Comparison of ENCODE assay signal across 14 cellular contexts in the genomic region with DNA sequence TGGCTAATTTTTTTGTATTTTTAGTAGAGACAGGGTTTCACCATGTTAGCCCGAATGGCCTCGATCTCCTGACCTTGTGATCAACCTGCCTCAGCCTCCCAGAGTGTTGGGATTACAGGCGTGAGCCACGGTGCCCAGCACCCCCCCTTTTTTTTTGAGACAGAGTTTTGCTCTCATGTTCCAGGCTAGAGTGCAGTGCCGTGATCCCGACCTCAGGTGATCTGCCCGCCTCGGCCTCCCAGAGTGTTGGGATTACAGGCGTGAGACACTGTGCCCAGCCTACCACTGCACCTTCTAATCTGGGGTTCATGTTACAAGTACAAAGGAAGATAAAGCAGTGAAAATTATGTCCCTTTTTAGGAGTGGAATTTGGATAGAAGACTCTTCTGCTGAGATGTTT. TPM values are rescaled to one million over a fixed set of nuclear protein-coding genes. Genes with fewer than 3 reads are reported as not detected.
DNase-seq lines count a peak whose midpoint lies in the region; ATAC-seq, FAIRE-seq and TF ChIP-seq lines count a peak whose summit lies in the region.
"Had no signal": no experiment of that assay in that cellular context is flagged by ENCODE, and none has a peak within 500 bp of the region (broad histone marks: within the 10 kb centered on the region; RNA-seq: fewer than 3 reads in every experiment).

No MANE protein-coding gene starts in this region.

- no peak for TF ChIP-seq POLR2A in IMR-90 (IDR thresholded peaks at IDR 0.05; ENCODE audit: low read depth, low read length)
- no peak for TF ChIP-seq POLR2A in spleen (IDR thresholded peaks at IDR 0.05)

- no TSS peak for BruUV-seq in Caco-2 (replicated peaks; lab: Mats Ljungman, UMichigan)
- BruUV-seq in IMR-90 (replicated peaks; lab: Mats Ljungman, UMichigan), result no TSS peak

- H3K36me3 ChIP-seq in Caco-2 (ENCODE audit: control insufficient read depth, insufficient read depth, low read length), result no peaks in the 10 kb centered on the region
- no peaks in the 10 kb centered on the region for H3K36me3 ChIP-seq in IMR-90 (ENCODE audit: control insufficient read depth, insufficient read depth, low read length)
- no peaks in the 10 kb centered on the region for H3K36me3 ChIP-seq in kidney (ENCODE audit: control insufficient read depth in 1 of 2, insufficient read depth in 2 of 2, low read length in 2 of 2)
- no peaks in the 10 kb centered on the region for H3K36me3 ChIP-seq in spleen

- H4K8ac ChIP-seq in IMR-90 (ENCODE audit: low read depth in 2 of 2, low read length in 2 of 2), result no peak overlapping the region

- H3K36me3 Mint-ChIP-seq in Caco-2 (ENCODE audit: insufficient read depth, unreplicated experiment), result peaks cover 12% of the 10 kb centered on the region
- no peaks in the 10 kb centered on the region for H3K36me3 Mint-ChIP-seq in activated CD4-positive, alpha-beta T cell treated with anti-CD3 and anti-CD28 coated beads, Interleukin-2, amount 10 ng/mL, durations not matched to agents 24 days and 14 days (ENCODE audit: low read depth)
- H3K36me3 Mint-ChIP-seq: CD14-positive monocyte; CD8-positive, alpha-beta T cell had no signal

- H4K20me1 ChIP-seq in IMR-90 (ENCODE audit: insufficient read depth, low read length), result no peaks in the 10 kb centered on the region

- no peaks in the 10 kb centered on the region for H3K27me3 ChIP-seq in Caco-2 (replicated peaks; ENCODE audit: control insufficient read depth, insufficient read depth, low read length)
- H3K27me3 ChIP-seq in IMR-90 (ENCODE audit: control insufficient read depth, insufficient read depth, low read length), result no peaks in the 10 kb centered on the region
- H3K27me3 ChIP-seq in spleen (replicated peaks in 1 of 7), result no peaks in the 10 kb centered on the region

- intact Hi-C loops in Caco-2 (cut with micrococcal nuclease; ENCODE audit: unreplicated experiment), result no loop called here
- intact Hi-C loops in IMR-90 (cut with micrococcal nuclease), result no loop called here
- intact Hi-C loops in kidney (cut with DNase I), result no loop called here
- intact Hi-C loops in spleen (cut with DNase I; ENCODE audit: low total_unique reads), result no loop called here
- intact Hi-C loops in activated CD4-positive, alpha-beta T cell treated with anti-CD3 and anti-CD28 coated beads, Interleukin-2, amount 10 ng/mL, durations not matched to agents 24 days and 14 days (cut with micrococcal nuclease), result no loop called here

- dilution Hi-C loops in IMR-90 (cut with HindIII; ENCODE audit: low sequenced_read_pairs, unreplicated experiment), result no loop called here

- no peak overlapping the region for H3K56ac ChIP-seq in IMR-90 (ENCODE audit: extremely low read depth, insufficient read depth, low read length)

- H3K79me1 ChIP-seq in IMR-90 (ENCODE audit: low read depth in 1 of 2, low read length in 2 of 2), result no peaks in the 10 kb centered on the region

- peak overlapping the region; percentile 30; the same call in 1 of the 2 replicates for H2AK5ac ChIP-seq in IMR-90 (ENCODE audit: low read depth, low read length)

- peaks cover 25% of the 10 kb centered on the region for H3K4me1 Mint-ChIP-seq in Caco-2 (ENCODE audit: low read depth, unreplicated experiment)
- peaks cover 9% of the 10 kb centered on the region for H3K4me1 Mint-ChIP-seq in activated CD4-positive, alpha-beta T cell treated with anti-CD3 and anti-CD28 coated beads, Interleukin-2, amount 10 ng/mL, durations not matched to agents 24 days and 14 days

- H3K27ac Mint-ChIP-seq in Caco-2 (ENCODE audit: unreplicated experiment), result peak overlapping the region; percentile 54
- H3K27ac Mint-ChIP-seq in activated CD4-positive, alpha-beta T cell treated with anti-CD3 and anti-CD28 coated beads, Interleukin-2, amount 10 ng/mL, durations not matched to agents 24 days and 14 days, result no peak overlapping the region
- H3K27ac Mint-ChIP-seq: CD14-positive monocyte; CD8-positive, alpha-beta T cell had no signal

- DNase-seq in Caco-2, result no peak
- no peak for DNase-seq in IMR-90
- peak; percentile 12 for DNase-seq in kidney
- DNase-seq in spleen, result peak; percentile 14
- DNase-seq in activated CD4-positive, alpha-beta T cell treated with anti-CD3 and anti-CD28 coated beads, Interleukin-2, amount 10 ng/mL, durations not matched to agents 24 days and 14 days, result no peak
- DNase-seq in activated CD8-positive, alpha-beta memory T cell treated with anti-CD3 and anti-CD28 coated beads, Interleukin-2, amount 50 U/mL, for 48 hours, result no peak
- DNase-seq: CD8-positive, alpha-beta T cell; COR-L47; DMS53; GF-D8 had no signal

- H2BK20ac ChIP-seq in IMR-90 (ENCODE audit: low read depth, low read length), result no peak overlapping the region

- H3K9ac ChIP-seq in IMR-90 (ENCODE audit: low read depth, low read length), result no peak overlapping the region
- H3K9ac ChIP-seq in kidney (ENCODE audit: low read length in 2 of 2), result no peak overlapping the region

- H3K4me3 ChIP-seq in Caco-2 (ENCODE audit: low read depth, low read length) (no peak overlapping the region), IMR-90 (ENCODE audit: insufficient read depth, low read depth, low read length) (no peak overlapping the region), kidney (ENCODE audit: low read length in 2 of 2) (no peak overlapping the region), spleen (no peak overlapping the region)
- H3K4me3 ChIP-seq: A549 had no signal

- no peak overlapping the region for H3K18ac ChIP-seq in IMR-90 (ENCODE audit: low read depth, low read length)

- no peak overlapping the region for H2AK9ac ChIP-seq in IMR-90 (replicated peaks; ENCODE audit: low read depth, low read length, poor library complexity)

- H3K23ac ChIP-seq in IMR-90 (ENCODE audit: low read depth, low read length), result no peak overlapping the region

- H2AFZ ChIP-seq in IMR-90 (replicated peaks; ENCODE audit: low read length, poor library complexity), result no peak overlapping the region

- 83% methylated on average over 2 of the region's 9 CpGs; no CpG with 5 or more reads in 1 of the 2 experiments for WGBS in IMR-90 (ENCODE audit: extremely low coverage in 2 of 2, insufficient read length in 1 of 2), 2 experiments
- WGBS in spleen, 5 donors, result 93 to 96% (median 93%) methylated on average over 9 of the region's 9 CpGs

- no peaks in the 10 kb centered on the region for H3K9me3 Mint-ChIP-seq in Caco-2 (ENCODE audit: unreplicated experiment)
- H3K9me3 Mint-ChIP-seq in activated CD4-positive, alpha-beta T cell treated with anti-CD3 and anti-CD28 coated beads, Interleukin-2, amount 10 ng/mL, durations not matched to agents 24 days and 14 days, result no peaks in the 10 kb centered on the region
- H3K9me3 Mint-ChIP-seq: CD8-positive, alpha-beta T cell had no signal

- no peak for TF ChIP-seq CTCF in Caco-2 (IDR thresholded peaks at IDR 0.05; ENCODE audit: insufficient read depth in 1 of 2, low read depth in 1 of 2, low read length in 1 of 2, severe bottlenecking in 1 of 2, unreplicated experiment in 1 of 2)
- TF ChIP-seq CTCF in IMR-90 (conservative IDR thresholded peaks at IDR 0.05; ENCODE audit: low read depth, low read length), result no peak
- TF ChIP-seq CTCF in kidney (IDR thresholded peaks at IDR 0.05; ENCODE audit: borderline replicate concordance, extremely low read depth, insufficient read depth), result no peak
- no peak for TF ChIP-seq CTCF in spleen (IDR thresholded peaks at IDR 0.05 in 8 of 11, conservative IDR thresholded peaks at IDR 0.05 in 3 of 11)

- no peak overlapping the region for H4K91ac ChIP-seq in IMR-90 (ENCODE audit: insufficient read depth, low read depth, low read length)

- H2BK5ac ChIP-seq in IMR-90 (ENCODE audit: low read depth, low read length, poor library complexity, severe bottlenecking), result no peak overlapping the region

- POLR2A ChIA-PET in Caco-2 (lab: Charles Lee) (no interaction called here), IMR-90 (lab: Charles Lee; ENCODE audit: unreplicated experiment) (no interaction called here)

- no peak overlapping the region for H4K5ac ChIP-seq in IMR-90 (ENCODE audit: low read depth, low read length)

- H3K9me3 ChIP-seq in Caco-2, result no peaks in the 10 kb centered on the region
- no peaks in the 10 kb centered on the region for H3K9me3 ChIP-seq in IMR-90 (ENCODE audit: control insufficient read depth, insufficient read depth, low read length)
- H3K9me3 ChIP-seq in kidney (ENCODE audit: control insufficient read depth in 1 of 2, low read length in 2 of 2), result no peaks in the 10 kb centered on the region
- H3K9me3 ChIP-seq in spleen, result no peaks in the 10 kb centered on the region
- H3K9me3 ChIP-seq: A549 had no signal

- no peaks in the 10 kb centered on the region for H3K9me1 ChIP-seq in IMR-90 (ENCODE audit: insufficient read depth, low read length)

- TF ChIP-seq RAD21 in IMR-90 (IDR thresholded peaks at IDR 0.05; ENCODE audit: low read length), result no peak

- H3K4me1 ChIP-seq in Caco-2 (peaks cover 7% of the 10 kb centered on the region), IMR-90 (ENCODE audit: control insufficient read depth, insufficient read depth, low read length) (peaks cover 7% of the 10 kb centered on the region), kidney (ENCODE audit: control insufficient read depth in 1 of 2, insufficient read depth in 1 of 2, low read depth in 1 of 2, low read length in 2 of 2) (no peaks in the 10 kb centered on the region), spleen (peaks cover 7 to 19% (median 11%) of the 10 kb centered on the region in 6 donors)

- H3K4me3 Mint-ChIP-seq in Caco-2 (ENCODE audit: unreplicated experiment), result no peak overlapping the region
- no peak overlapping the region for H3K4me3 Mint-ChIP-seq in activated CD4-positive, alpha-beta T cell treated with anti-CD3 and anti-CD28 coated beads, Interleukin-2, amount 10 ng/mL, durations not matched to agents 24 days and 14 days
- H3K4me3 Mint-ChIP-seq: CD14-positive monocyte; CD8-positive, alpha-beta T cell had no signal

- H3K4me2 ChIP-seq in IMR-90 (ENCODE audit: low read depth, low read length), result no peak overlapping the region
- H3K4me2 ChIP-seq: A549 had no signal

- H3K4ac ChIP-seq in IMR-90 (ENCODE audit: low read depth, low read length), result no peak overlapping the region

- H3K14ac ChIP-seq in IMR-90 (replicated peaks; ENCODE audit: low read depth, low read length), result no peak overlapping the region

- no peak for FAIRE-seq in kidney (lab: Jason Lieb, UNC)
- FAIRE-seq: A549, H54 had no signal

- CTCF ChIA-PET in Caco-2 (lab: Charles Lee), result no interaction called here
- CTCF ChIA-PET in IMR-90 (lab: Yijun Ruan, JAX), result no interaction called here

- H2BK15ac ChIP-seq in IMR-90 (ENCODE audit: low read depth, low read length), result peak overlapping the region; percentile 78; the same call in 1 of the 3 replicates

- ATAC-seq in IMR-90 (ENCODE audit: low read depth), result no peak
- ATAC-seq: A549; CD8-positive, alpha-beta T cell; HCT116 had no signal

- H3K27ac ChIP-seq in IMR-90 (ENCODE audit: insufficient read depth, low read length) (no peak overlapping the region), kidney (ENCODE audit: low read depth in 2 of 2, low read length in 2 of 2) (no peak overlapping the region), spleen (no peak overlapping the region)

- in situ Hi-C loops in IMR-90 (cut with MboI; ENCODE audit: low sequenced_read_pairs), result no loop called here

- H2BK120ac ChIP-seq in IMR-90 (ENCODE audit: low read depth, low read length), result no peak overlapping the region

- H3K27me3 Mint-ChIP-seq in Caco-2 (ENCODE audit: insufficient read depth, unreplicated experiment), result no peaks in the 10 kb centered on the region
- H3K27me3 Mint-ChIP-seq in activated CD4-positive, alpha-beta T cell treated with anti-CD3 and anti-CD28 coated beads, Interleukin-2, amount 10 ng/mL, durations not matched to agents 24 days and 14 days, result peaks cover 10% of the 10 kb centered on the region

RNA-seq across cellular contexts. Expression of gene CABLES1, which starts 41.5 kb away (rescaled TPM):
- total RNA-seq in Caco-2 (2022) (27.2 and 29.5 TPM in 2 replicates), IMR-90 (2012; rRNA removed) (4.7 and 5.7 TPM in 2 replicates), kidney (40.5 TPM), spleen (10 to 100 TPM in 2 of 7 donors, 1 to 10 TPM in 5; 4.2 to 18.7 (median 8.0) TPM)
- polyA plus RNA-seq in IMR-90 (2012; rRNA removed) (4.4 and 4.7 TPM in 2 replicates), kidney (ENCODE audit: insufficient read depth, low read depth, low replicate concordance) (7.6 TPM), spleen (1 to 10 TPM; 1.7 to 2.3 (median 1.8) TPM)
- 2.2 and 5.2 TPM in 2 replicates for polyA plus RNA-seq in IMR-90 (2012; cell fraction: cytosol; rRNA removed)
- 3.2 and 7.3 TPM in 2 replicates for polyA plus RNA-seq in IMR-90 (2012; cell fraction: nucleus; rRNA removed; ENCODE audit: low replicate concordance)
- 5.7 and 6.4 TPM in 2 replicates for total RNA-seq in activated CD4-positive, alpha-beta T cell treated with anti-CD3 and anti-CD28 coated beads, Interleukin-2, amount 10 ng/mL, durations not matched to agents 24 days and 14 days

Comparison
In these comparisons a context has a peak if more than half of its experiments do, and no peak if none do; other contexts are left out.
1. DNase-seq: peak in kidney (single experiment) and spleen (single experiment); none in Caco-2 (0 of 2), IMR-90 (single experiment), activated CD4-positive, alpha-beta T cell treated with anti-CD3 and anti-CD28 coated beads, Interleukin-2, amount 10 ng/mL, durations not matched to agents 24 days and 14 days (single experiment) and activated CD8-positive, alpha-beta memory T cell treated with anti-CD3 and anti-CD28 coated beads, Interleukin-2, amount 50 U/mL, for 48 hours (single experiment).